ENCODE assay signal across 12 cellular contexts in genomic region chr22:23695748-23696325, GRCh38. TPM values are rescaled to one million over a fixed set of nuclear protein-coding genes. Genes with fewer than 3 reads are reported as not detected.
DNase-seq lines count a peak whose midpoint lies in the region; ATAC-seq and TF ChIP-seq lines count a peak whose summit lies in the region.
"Had no signal": no experiment of that assay in that cellular context is flagged by ENCODE, and none has a peak within 500 bp of the region (broad histone marks: within the 10 kb centered on the region; RNA-seq: fewer than 3 reads in every experiment).

No MANE protein-coding gene starts in this region.

- H3K27ac ChIP-seq in left lung (peak overlapping the region; percentile 19 to 89), upper lobe of right lung (peak overlapping the region; percentile 68)
- H3K27ac ChIP-seq: hepatocyte, SK-N-MC had no signal

- intact Hi-C loops in left lung (cut with DNase I), result no loop called here
- intact Hi-C loops in upper lobe of right lung (cut with DNase I), result no loop called here

- H3K4me3 ChIP-seq in left lung (no peak overlapping the region), upper lobe of right lung (no peak overlapping the region)
- H3K4me3 ChIP-seq: hepatocyte, SK-N-MC had no signal

- H3K27ac Mint-ChIP-seq in activated naive CD4-positive, alpha-beta T cell treated with anti-CD3 and anti-CD28 coated beads, Interleukin-2, amount 50 U/mL, for 24 hours, result peak overlapping the region; percentile 100
- peak overlapping the region; percentile 100 for H3K27ac Mint-ChIP-seq in T-helper 17 cell

- TF ChIP-seq CTCF in left lung (IDR thresholded peaks at IDR 0.05), result no peak
- TF ChIP-seq CTCF in upper lobe of right lung (IDR thresholded peaks at IDR 0.05), result no peak

- no peaks in the 10 kb centered on the region for H3K9me3 Mint-ChIP-seq in activated naive CD4-positive, alpha-beta T cell treated with anti-CD3 and anti-CD28 coated beads, Interleukin-2, amount 50 U/mL, for 24 hours

- peak overlapping the region; percentile 98 for H3K4me3 Mint-ChIP-seq in activated naive CD4-positive, alpha-beta T cell treated with anti-CD3 and anti-CD28 coated beads, Interleukin-2, amount 50 U/mL, for 24 hours
- H3K4me3 Mint-ChIP-seq in T-helper 17 cell, result peak overlapping the region; percentile 100

- peaks cover 24% of the 10 kb centered on the region for H3K36me3 Mint-ChIP-seq in activated naive CD4-positive, alpha-beta T cell treated with anti-CD3 and anti-CD28 coated beads, Interleukin-2, amount 50 U/mL, for 24 hours
- H3K36me3 Mint-ChIP-seq in T-helper 17 cell (ENCODE audit: low read depth), result peaks cover 13% of the 10 kb centered on the region

- H3K27me3 Mint-ChIP-seq in activated naive CD4-positive, alpha-beta T cell treated with anti-CD3 and anti-CD28 coated beads, Interleukin-2, amount 50 U/mL, for 24 hours, result no peaks in the 10 kb centered on the region
- no peaks in the 10 kb centered on the region for H3K27me3 Mint-ChIP-seq in T-helper 17 cell

- peaks cover 65% of the 10 kb centered on the region for H3K4me1 Mint-ChIP-seq in activated naive CD4-positive, alpha-beta T cell treated with anti-CD3 and anti-CD28 coated beads, Interleukin-2, amount 50 U/mL, for 24 hours
- peaks cover 39% of the 10 kb centered on the region for H3K4me1 Mint-ChIP-seq in T-helper 17 cell

- ATAC-seq in T-helper 17 cell (no peak), left lung (no peak), upper lobe of right lung (no peak), GM19035 (IDR thresholded peaks at IDR 0.05; ENCODE audit: unreplicated experiment) (no peak)

- H3K36me3 ChIP-seq in left lung (peaks cover 0 to 69% of the 10 kb centered on the region in 2 donors), upper lobe of right lung (peaks cover 41% of the 10 kb centered on the region)

- H3K27me3 ChIP-seq in left lung, result no peaks in the 10 kb centered on the region
- no peaks in the 10 kb centered on the region for H3K27me3 ChIP-seq in upper lobe of right lung
- H3K27me3 ChIP-seq: hepatocyte had no signal

- H3K9me3 ChIP-seq in T-helper 17 cell (ENCODE audit: control insufficient read depth, low read length, poor library complexity, severe bottlenecking), result no peaks in the 10 kb centered on the region
- no peaks in the 10 kb centered on the region for H3K9me3 ChIP-seq in left lung
- no peaks in the 10 kb centered on the region for H3K9me3 ChIP-seq in upper lobe of right lung

- H3K4me1 ChIP-seq in left lung (peaks cover 0 to 24% of the 10 kb centered on the region in 2 donors), upper lobe of right lung (peaks cover 3% of the 10 kb centered on the region)

- no peak for DNase-seq in activated naive CD4-positive, alpha-beta T cell (lab: John Stamatoyannopoulos, UW)
- DNase-seq in T-helper 17 cell (no peak), left lung (no peak), upper lobe of right lung (peak; percentile 57), NCI-H2227 (lab: John Stamatoyannopoulos, UW; ENCODE audit: unreplicated experiment) (no peak), amniotic stem cell (lab: John Stamatoyannopoulos, UW) (no peak)
- DNase-seq: trophoblast cell had no signal

RNA-seq across cellular contexts. Expression of gene RGL4, which starts 5.0 kb away (rescaled TPM):
- total RNA-seq in T-helper 17 cell (10 to 100 TPM; 16.0 to 20.2 TPM), left lung (1 to 10 TPM in 1 of 2 donors, under 1 TPM in 1; 0.15 to 4.6 TPM), upper lobe of right lung (1.2 TPM)
- total RNA-seq: hepatocyte, right cardiac atrium had no signal

RNA-seq across cellular contexts. Expression of gene ZNF70, which starts 55.1 kb away (rescaled TPM):
- 1 to 10 TPM; 1.8 to 1.9 TPM for total RNA-seq in T-helper 17 cell
- total RNA-seq in left lung, result 1 to 10 TPM; 5.9 to 6.0 TPM
- total RNA-seq in upper lobe of right lung, result 6.1 TPM

RNA-seq across cellular contexts. Expression of gene VPREB3, which starts 58.4 kb away (rescaled TPM):
- total RNA-seq in T-helper 17 cell (1 to 10 TPM in 1 of 2 donors, not detected in 1; 4.4 TPM), left lung (not detected), upper lobe of right lung (not detected)
- total RNA-seq: hepatocyte had no signal
